In genomic region chr1:213017447-213018273, GRCh38 we compare ENCODE assay signal across 17 cellular contexts.
DNase-seq lines count a peak whose midpoint lies in the region; ATAC-seq lines count a peak whose summit lies in the region.
"Had no signal": no experiment of that assay in that cellular context is flagged by ENCODE, and none has a peak within 500 bp of the region (broad histone marks: within the 10 kb centered on the region; RNA-seq: fewer than 3 reads in every experiment).

No MANE protein-coding gene starts in this region.

- H3K9me3 Mint-ChIP-seq in stimulated activated naive CD8-positive, alpha-beta T cell treated with anti-CD3 and anti-CD28 coated beads, Interleukin-15, Interleukin-2, amounts not matched to agents 100 ng/mL and 50 ng/mL, for 24 hours: no peaks in the 10 kb centered on the region
- H3K9me3 Mint-ChIP-seq: HFFc6 had no signal

- H3K4me1 Mint-ChIP-seq in stimulated activated naive CD8-positive, alpha-beta T cell treated with anti-CD3 and anti-CD28 coated beads, Interleukin-15, Interleukin-2, amounts not matched to agents 100 ng/mL and 50 ng/mL, for 24 hours (ENCODE audit: low read depth): peaks cover 23% of the 10 kb centered on the region

- H3K36me3 Mint-ChIP-seq in stimulated activated naive CD8-positive, alpha-beta T cell treated with anti-CD3 and anti-CD28 coated beads, Interleukin-15, Interleukin-2, amounts not matched to agents 100 ng/mL and 50 ng/mL, for 24 hours (ENCODE audit: low read depth): peaks cover 12% of the 10 kb centered on the region

- peaks cover 3% of the 10 kb centered on the region for H3K27me3 Mint-ChIP-seq in stimulated activated naive CD8-positive, alpha-beta T cell treated with anti-CD3 and anti-CD28 coated beads, Interleukin-15, Interleukin-2, amounts not matched to agents 100 ng/mL and 50 ng/mL, for 24 hours

- no peak for ATAC-seq in stimulated activated naive CD8-positive, alpha-beta T cell treated with anti-CD3 and anti-CD28 coated beads, Interleukin-15, Interleukin-2, amounts not matched to agents 100 U/mL and 50 U/mL, for 24 hours
- no peak for ATAC-seq in HG02884 (IDR thresholded peaks at IDR 0.05; ENCODE audit: unreplicated experiment)

- H3K27ac Mint-ChIP-seq in stimulated activated naive CD8-positive, alpha-beta T cell treated with anti-CD3 and anti-CD28 coated beads, Interleukin-15, Interleukin-2, amounts not matched to agents 100 ng/mL and 50 ng/mL, for 24 hours: no peak overlapping the region
- H3K27ac Mint-ChIP-seq: HFFc6 had no signal

- peak overlapping the region; percentile 30 for H3K4me3 Mint-ChIP-seq in stimulated activated naive CD8-positive, alpha-beta T cell treated with anti-CD3 and anti-CD28 coated beads, Interleukin-15, Interleukin-2, amounts not matched to agents 100 ng/mL and 50 ng/mL, for 24 hours
- H3K4me3 Mint-ChIP-seq: HFFc6 had no signal

- intact Hi-C loops in head of caudate nucleus (cut with DNase I): no loop called here

- DNase-seq in stimulated activated naive CD8-positive, alpha-beta T cell treated with anti-CD3 and anti-CD28 coated beads, Interleukin-15, Interleukin-2, amounts not matched to agents 100 U/mL and 50 U/mL, for 24 hours: no peak
- DNase-seq in OCI-M1 (lab: John Stamatoyannopoulos, UW) (peak; percentile 47), iris pigment epithelial cell (ENCODE audit: low read depth) (peak; percentile 7), superior temporal gyrus (ENCODE audit: extremely low spot score) (no peak), head of caudate nucleus (no peak)
- DNase-seq: Calu3; CD4-positive, alpha-beta memory T cell; HFFc6; KG1; NCI-H1092 treated with DMSO at 0.1 percent for 48 hours; NCI-H146; NCI-H2029 treated with DMSO at 0.1 percent for 48 hours; NCI-H2171 treated with DMSO at 0.1 percent for 48 hours; NCI-H446; SHP77 had no signal

Comparison
In these comparisons a context has a peak if more than half of its experiments do, and no peak if none do; other contexts are left out.
1. DNase-seq: peak in OCI-M1 (single experiment) and iris pigment epithelial cell (single experiment); none in stimulated activated naive CD8-positive, alpha-beta T cell treated with anti-CD3 and anti-CD28 coated beads, Interleukin-15, Interleukin-2, amounts not matched to agents 100 U/mL and 50 U/mL, for 24 hours (single experiment), superior temporal gyrus (single experiment) and head of caudate nucleus (0 of 42).